14 cellular contexts compared by ENCODE assay signal in the genomic region with DNA sequence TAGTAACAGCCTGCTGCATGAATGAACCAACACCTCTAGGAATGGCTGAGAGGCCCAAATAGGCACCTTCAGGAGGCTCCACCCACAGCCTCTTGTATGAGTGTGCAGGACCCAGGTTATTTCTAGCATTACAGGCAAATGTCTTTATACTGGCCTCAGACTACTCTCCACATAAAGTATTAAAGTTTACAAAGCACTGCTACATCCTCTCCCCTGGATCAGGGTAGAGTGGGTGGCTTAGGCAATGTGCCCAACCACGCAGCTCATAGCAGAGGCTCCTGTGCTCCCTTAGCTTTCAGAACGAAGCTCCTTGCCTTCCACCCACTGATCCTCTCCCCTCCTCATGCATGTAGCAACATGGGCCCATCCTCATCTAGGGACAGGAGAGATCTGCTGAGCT. TPM values are rescaled to one million over a fixed set of nuclear protein-coding genes. Genes with fewer than 3 reads are reported as not detected.
DNase-seq lines count a peak whose midpoint lies in the region; ATAC-seq, FAIRE-seq and TF ChIP-seq lines count a peak whose summit lies in the region.
"Had no signal": no experiment of that assay in that cellular context is flagged by ENCODE, and none has a peak within 500 bp of the region (broad histone marks: within the 10 kb centered on the region; RNA-seq: fewer than 3 reads in every experiment).

No MANE protein-coding gene starts in this region.

- H3K27ac ChIP-seq in upper lobe of left lung (peak overlapping the region; percentile 26 to 93 (median 58)), prostate gland (no peak overlapping the region)
- H3K27ac ChIP-seq: foreskin keratinocyte, HL-60, WERI-Rb-1 had no signal

- peak overlapping the region; percentile 90 for H3K27ac Mint-ChIP-seq in activated naive CD4-positive, alpha-beta T cell treated with anti-CD3 and anti-CD28 coated beads, Interleukin-2, amount 50 U/mL, for 24 hours
- H3K27ac Mint-ChIP-seq in activated CD8-positive, alpha-beta T cell treated with anti-CD3 and anti-CD28 coated beads for 36 hours, result peak overlapping the region; percentile 85

- FAIRE-seq in RCC 7860 (lab: Jason Lieb, UNC), result no peak

- peaks cover 11% of the 10 kb centered on the region for H3K36me3 Mint-ChIP-seq in activated naive CD4-positive, alpha-beta T cell treated with anti-CD3 and anti-CD28 coated beads, Interleukin-2, amount 50 U/mL, for 24 hours
- peaks cover 27% of the 10 kb centered on the region for H3K36me3 Mint-ChIP-seq in activated CD8-positive, alpha-beta T cell treated with anti-CD3 and anti-CD28 coated beads for 36 hours (ENCODE audit: low read depth)

- no peak for TF ChIP-seq POLR2A in upper lobe of left lung (IDR thresholded peaks at IDR 0.05)
- no peak for TF ChIP-seq POLR2A in prostate gland (IDR thresholded peaks at IDR 0.05)

- ATAC-seq in activated CD8-positive, alpha-beta T cell treated with anti-CD3 and anti-CD28 coated beads for 36 hours, result no peak
- ATAC-seq in upper lobe of left lung (ENCODE audit: low FRiP score in 2 of 2), result no peak
- ATAC-seq: foreskin keratinocyte had no signal

- DNase-seq in activated naive CD4-positive, alpha-beta T cell (lab: John Stamatoyannopoulos, UW), result no peak
- no peak for DNase-seq in activated CD8-positive, alpha-beta T cell treated with anti-CD3 and anti-CD28 coated beads for 36 hours
- DNase-seq in left kidney (ENCODE audit: low read depth, low spot score) (peak; percentile 31), upper lobe of left lung (no peak), prostate gland (ENCODE audit: low spot score) (no peak), RCC 7860 (ENCODE audit: low spot score) (no peak), midbrain (lab: John Stamatoyannopoulos, UW) (no peak)
- DNase-seq: C1 segment of cervical spinal cord; foreskin keratinocyte; MG63; stimulated activated CD8-positive, alpha-beta memory T cell treated with anti-CD3 and anti-CD28 coated beads, Interleukin-4, amount 100 ng/mL, for 48 hours; WERI-Rb-1 had no signal

- WGBS in upper lobe of left lung, 2 donors, result 60 to 71% methylated on average over 2 of the region's 2 CpGs
- 37% methylated on average over 2 of the region's 2 CpGs for WGBS in prostate gland

- H3K27me3 ChIP-seq in upper lobe of left lung (no peaks in the 10 kb centered on the region), prostate gland (replicated peaks; ENCODE audit: insufficient read depth) (no peaks in the 10 kb centered on the region)
- H3K27me3 ChIP-seq: foreskin keratinocyte, MG63 had no signal

- H3K4me3 ChIP-seq in upper lobe of left lung (no peak overlapping the region), prostate gland (no peak overlapping the region)
- H3K4me3 ChIP-seq: MG63 had no signal

- H3K9me3 Mint-ChIP-seq in activated naive CD4-positive, alpha-beta T cell treated with anti-CD3 and anti-CD28 coated beads, Interleukin-2, amount 50 U/mL, for 24 hours, result no peaks in the 10 kb centered on the region
- H3K9me3 Mint-ChIP-seq in activated CD8-positive, alpha-beta T cell treated with anti-CD3 and anti-CD28 coated beads for 36 hours, result no peaks in the 10 kb centered on the region

- intact Hi-C loops in activated CD8-positive, alpha-beta T cell treated with anti-CD3 and anti-CD28 coated beads for 36 hours (cut with micrococcal nuclease), result loop anchor here (5.0 kb wide), 1 partner anchor 36 kb away; a partner anchor contains a TSS
- intact Hi-C loops in prostate gland (cut with DNase I), result no loop called here

- H3K9me3 ChIP-seq in upper lobe of left lung (no peaks in the 10 kb centered on the region), prostate gland (no peaks in the 10 kb centered on the region)
- H3K9me3 ChIP-seq: MG63 had no signal

- H3K4me1 ChIP-seq in upper lobe of left lung (peaks cover 32 to 45% (median 38%) of the 10 kb centered on the region in 4 donors), prostate gland (replicated peaks) (no peaks in the 10 kb centered on the region)

- CTCF ChIA-PET in activated CD8-positive, alpha-beta T cell treated with anti-CD3 and anti-CD28 coated beads for 36 hours (lab: Charles Lee), result interaction anchor here (1.5 kb wide), 1 partner anchor 37 kb away, joined by 5 read pairs; a partner anchor contains a TSS

- H3K27me3 Mint-ChIP-seq in activated naive CD4-positive, alpha-beta T cell treated with anti-CD3 and anti-CD28 coated beads, Interleukin-2, amount 50 U/mL, for 24 hours, result no peaks in the 10 kb centered on the region
- no peaks in the 10 kb centered on the region for H3K27me3 Mint-ChIP-seq in activated CD8-positive, alpha-beta T cell treated with anti-CD3 and anti-CD28 coated beads for 36 hours

- no peak for TF ChIP-seq CTCF in activated CD8-positive, alpha-beta T cell treated with anti-CD3 and anti-CD28 coated beads for 36 hours (IDR thresholded peaks at IDR 0.05)
- no peak for TF ChIP-seq CTCF in upper lobe of left lung (IDR thresholded peaks at IDR 0.05)
- no peak for TF ChIP-seq CTCF in prostate gland (IDR thresholded peaks at IDR 0.05)

- no peak overlapping the region for H3K4me3 Mint-ChIP-seq in activated naive CD4-positive, alpha-beta T cell treated with anti-CD3 and anti-CD28 coated beads, Interleukin-2, amount 50 U/mL, for 24 hours
- no peak overlapping the region for H3K4me3 Mint-ChIP-seq in activated CD8-positive, alpha-beta T cell treated with anti-CD3 and anti-CD28 coated beads for 36 hours

- TF ChIP-seq EP300 in upper lobe of left lung (IDR thresholded peaks at IDR 0.05), result no peak

- peaks cover 60% of the 10 kb centered on the region for H3K4me1 Mint-ChIP-seq in activated naive CD4-positive, alpha-beta T cell treated with anti-CD3 and anti-CD28 coated beads, Interleukin-2, amount 50 U/mL, for 24 hours
- H3K4me1 Mint-ChIP-seq in activated CD8-positive, alpha-beta T cell treated with anti-CD3 and anti-CD28 coated beads for 36 hours (ENCODE audit: low read depth), result peaks cover 43% of the 10 kb centered on the region

- POLR2A ChIA-PET in activated CD8-positive, alpha-beta T cell treated with anti-CD3 and anti-CD28 coated beads for 36 hours (lab: Charles Lee), result interaction anchor here (1.2 to 2.0 kb wide), 3 partner anchors 10 to 38 kb away, joined by 4 to 5 read pairs (median 4); a partner anchor contains a TSS

- H3K36me3 ChIP-seq in upper lobe of left lung, result peaks cover 3 to 78% (median 45%) of the 10 kb centered on the region in 4 donors
- peaks cover 0 to 5% of the 10 kb centered on the region in 2 donors for H3K36me3 ChIP-seq in prostate gland

RNA-seq across cellular contexts. Expression of a gene that starts 16.3 kb away (rescaled TPM):
- 10 to 100 TPM; 19.7 to 20.2 TPM for total RNA-seq in activated CD8-positive, alpha-beta T cell treated with anti-CD3 and anti-CD28 coated beads for 36 hours
- 100 to 1,000 TPM in 2 of 6 donors, 10 to 100 TPM in 4; 48.2 to 158 (median 87.7) TPM for total RNA-seq in upper lobe of left lung
- 10 to 100 TPM; 56.8 to 80.5 TPM for total RNA-seq in prostate gland

RNA-seq across cellular contexts. Expression of a gene that starts 16.5 kb away (rescaled TPM):
- total RNA-seq in activated CD8-positive, alpha-beta T cell treated with anti-CD3 and anti-CD28 coated beads for 36 hours, result 10 to 100 TPM; 27.6 to 30.2 TPM
- total RNA-seq in upper lobe of left lung, result 10 to 100 TPM in 3 of 6 donors, 1 to 10 TPM in 3; 2.1 to 13.2 (median 10.5) TPM
- 10 to 100 TPM; 12.1 to 14.8 TPM for total RNA-seq in prostate gland

RNA-seq across cellular contexts. Expression of a gene that starts 37.3 kb away (rescaled TPM):
- total RNA-seq in activated CD8-positive, alpha-beta T cell treated with anti-CD3 and anti-CD28 coated beads for 36 hours, result 10 to 100 TPM; 23.5 to 24.8 TPM
- total RNA-seq in upper lobe of left lung (10 to 100 TPM; 33.8 to 87.0 (median 46.6) TPM), prostate gland (10 to 100 TPM; 41.1 to 53.2 TPM)

RNA-seq across cellular contexts. Expression of a gene that starts 37.5 kb away (rescaled TPM):
- total RNA-seq in activated CD8-positive, alpha-beta T cell treated with anti-CD3 and anti-CD28 coated beads for 36 hours, result 10 to 100 TPM; 20.0 to 20.5 TPM
- total RNA-seq in upper lobe of left lung (10 to 100 TPM in 1 of 6 donors, 1 to 10 TPM in 5; 2.1 to 10.3 (median 8.6) TPM), prostate gland (10 to 100 TPM; 15.0 to 15.1 TPM)

Comparison
In these comparisons a context has a peak if more than half of its experiments do, and no peak if none do; other contexts are left out.
1. H3K27ac ChIP-seq: peak in upper lobe of left lung (4 of 4); none in prostate gland (0 of 2).